Comparison of ENCODE assay signal across 19 cellular contexts in the genomic region with DNA sequence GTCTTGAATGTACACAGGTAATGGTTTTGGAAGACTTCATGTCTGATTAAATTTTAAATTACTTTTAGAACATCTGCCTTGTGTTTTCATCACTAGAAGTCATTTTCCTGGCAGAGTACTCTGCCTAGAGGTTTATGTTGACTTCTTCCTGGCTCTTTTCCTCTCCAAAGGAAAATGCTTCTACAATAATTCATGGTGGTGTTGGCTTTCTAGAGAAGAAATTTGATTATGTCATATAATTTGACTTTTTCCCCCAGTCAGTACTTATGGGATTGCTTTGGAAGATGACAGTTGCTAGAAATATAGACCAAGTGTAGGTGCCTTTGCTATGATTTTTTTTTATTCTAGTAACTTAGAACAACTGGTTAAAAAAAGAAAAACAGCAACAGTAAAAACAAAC. TPM values are rescaled to one million over a fixed set of nuclear protein-coding genes. Genes with fewer than 3 reads are reported as not detected.
DNase-seq lines count a peak whose midpoint lies in the region; ATAC-seq and TF ChIP-seq lines count a peak whose summit lies in the region.
"Had no signal": no experiment of that assay in that cellular context is flagged by ENCODE, and none has a peak within 500 bp of the region (broad histone marks: within the 10 kb centered on the region; RNA-seq: fewer than 3 reads in every experiment).

No MANE protein-coding gene starts in this region.

- no peaks in the 10 kb centered on the region for H3K9me3 ChIP-seq in CD4-positive, CD25-positive, alpha-beta regulatory T cell (ENCODE audit: control insufficient read depth in 2 of 2, low read length in 2 of 2)
- no peaks in the 10 kb centered on the region for H3K9me3 ChIP-seq in HEK293 (ENCODE audit: control insufficient read depth, insufficient read depth, low read depth, low read length)
- H3K9me3 ChIP-seq: A549; BE2C; BLaER1 treated with 17β-estradiol and CSF1 and Interleukin-3, amounts not matched to agents 10 nM and 100 nM; Caco-2 had no signal

- H3K27ac ChIP-seq in CD4-positive, CD25-positive, alpha-beta regulatory T cell (ENCODE audit: insufficient read depth, low read length, poor library complexity, severe bottlenecking), result peak overlapping the region; percentile 5
- no peak overlapping the region for H3K27ac ChIP-seq in HEK293 (ENCODE audit: extremely low read depth, low read depth, low read length)
- H3K27ac ChIP-seq: A549; BLaER1 treated with 17β-estradiol and CSF1 and Interleukin-3, amounts not matched to agents 10 nM and 100 nM; GM23248 had no signal

- POLR2A ChIA-PET in HEK293 (lab: Yijun Ruan, JAX), result no interaction called here

- H3K4me3 ChIP-seq in CD4-positive, CD25-positive, alpha-beta regulatory T cell (ENCODE audit: low read depth, low read length), result no peak overlapping the region
- H3K4me3 ChIP-seq in HEK293 (ENCODE audit: low read depth, low read length), result no peak overlapping the region
- H3K4me3 ChIP-seq: A549; BLaER1 treated with 17β-estradiol and CSF1 and Interleukin-3, amounts not matched to agents 10 nM and 100 nM; GM23248 had no signal

- ATAC-seq in CD4-positive, CD25-positive, alpha-beta regulatory T cell (ENCODE audit: low read depth in 2 of 2), result no peak
- no peak for ATAC-seq in effector memory CD8-positive, alpha-beta T cell (replicated peaks)
- no peak for ATAC-seq in activated T-cell treated with anti-CD3 and anti-CD28 coated beads, Interleukin-2, amount 50 U/mL, for 72 hours (replicated peaks in 1 of 2)
- no peak for ATAC-seq in HG03139 (IDR thresholded peaks at IDR 0.05; ENCODE audit: unreplicated experiment)
- ATAC-seq: A549; CD8-positive, alpha-beta T cell had no signal

- H3K4me1 ChIP-seq in CD4-positive, CD25-positive, alpha-beta regulatory T cell (ENCODE audit: control insufficient read depth, insufficient read depth, low read length, poor library complexity, severe bottlenecking), result no peaks in the 10 kb centered on the region
- H3K4me1 ChIP-seq in HEK293 (ENCODE audit: control insufficient read depth, insufficient read depth, low read length), result no peaks in the 10 kb centered on the region
- H3K4me1 ChIP-seq: A549, BE2C had no signal

- no peaks in the 10 kb centered on the region for H3K27me3 Mint-ChIP-seq in CD4-positive, CD25-positive, alpha-beta regulatory T cell
- H3K27me3 Mint-ChIP-seq in effector memory CD8-positive, alpha-beta T cell, result no peaks in the 10 kb centered on the region
- H3K27me3 Mint-ChIP-seq in activated T-cell treated with anti-CD3 and anti-CD28 coated beads, Interleukin-2, amount 50 U/mL, for 72 hours (ENCODE audit: low read depth), result no peaks in the 10 kb centered on the region

- DNase-seq in CD4-positive, CD25-positive, alpha-beta regulatory T cell, result no peak
- no peak for DNase-seq in effector memory CD8-positive, alpha-beta T cell
- DNase-seq in activated T-cell treated with anti-CD3 and anti-CD28 coated beads, Interleukin-2, amount 50 U/mL, for 72 hours, result no peak
- DNase-seq in activated naive CD4-positive, alpha-beta T cell treated with anti-CD3 and anti-CD28 coated beads, Interleukin-2, amount 50 U/mL, for 16 hours, result no peak
- DNase-seq: 8988T; ACHN; AML-193; BE2C; Caco-2; CD8-positive, alpha-beta T cell; DMS153; DND-41; GM23248; H7; HCEC 1CT had no signal

- H3K4me3 Mint-ChIP-seq in CD4-positive, CD25-positive, alpha-beta regulatory T cell, result no peak overlapping the region
- no peak overlapping the region for H3K4me3 Mint-ChIP-seq in effector memory CD8-positive, alpha-beta T cell
- H3K4me3 Mint-ChIP-seq in activated T-cell treated with anti-CD3 and anti-CD28 coated beads, Interleukin-2, amount 50 U/mL, for 72 hours, result no peak overlapping the region
- H3K4me3 Mint-ChIP-seq: CD8-positive, alpha-beta T cell had no signal

- H3K27me3 ChIP-seq in CD4-positive, CD25-positive, alpha-beta regulatory T cell (ENCODE audit: control insufficient read depth, insufficient read depth, low read length), result no peaks in the 10 kb centered on the region
- H3K27me3 ChIP-seq: BE2C; BLaER1 treated with 17β-estradiol and CSF1 and Interleukin-3, amounts not matched to agents 10 nM and 100 nM had no signal

- no peaks in the 10 kb centered on the region for H3K9me3 Mint-ChIP-seq in CD4-positive, CD25-positive, alpha-beta regulatory T cell
- no peaks in the 10 kb centered on the region for H3K9me3 Mint-ChIP-seq in effector memory CD8-positive, alpha-beta T cell
- no peaks in the 10 kb centered on the region for H3K9me3 Mint-ChIP-seq in activated T-cell treated with anti-CD3 and anti-CD28 coated beads, Interleukin-2, amount 50 U/mL, for 72 hours
- H3K9me3 Mint-ChIP-seq: CD8-positive, alpha-beta T cell had no signal

- no peak for TF ChIP-seq CTCF in HEK293 (tag by site-specific recombination; IDR thresholded peaks at IDR 0.05)

- peaks cover 31% of the 10 kb centered on the region for H3K36me3 Mint-ChIP-seq in CD4-positive, CD25-positive, alpha-beta regulatory T cell
- peaks cover 44% of the 10 kb centered on the region for H3K36me3 Mint-ChIP-seq in effector memory CD8-positive, alpha-beta T cell (ENCODE audit: insufficient read depth)
- peaks cover 3 to 5% of the 10 kb centered on the region in 2 donors for H3K36me3 Mint-ChIP-seq in activated T-cell treated with anti-CD3 and anti-CD28 coated beads, Interleukin-2, amount 50 U/mL, for 72 hours (ENCODE audit: insufficient read depth in 2 of 2)

- CTCF ChIA-PET in HEK293 (lab: Yijun Ruan, JAX), result interaction anchor here (0.6 kb wide), 1 partner anchor 14 kb away, joined by 6 read pairs; no protein-coding TSS in a partner anchor

- H3K36me3 ChIP-seq in CD4-positive, CD25-positive, alpha-beta regulatory T cell (ENCODE audit: control insufficient read depth, insufficient read depth, low read length), result peaks cover 38% of the 10 kb centered on the region
- H3K36me3 ChIP-seq in HEK293 (ENCODE audit: control insufficient read depth in 2 of 2, insufficient read depth in 1 of 2, low read length in 2 of 2), result no peaks in the 10 kb centered on the region
- H3K36me3 ChIP-seq: BE2C had no signal

- H3K4me1 Mint-ChIP-seq in CD4-positive, CD25-positive, alpha-beta regulatory T cell, result peaks cover 15 to 34% (median 21%) of the 10 kb centered on the region in 4 donors
- peaks cover 9 to 27% of the 10 kb centered on the region in 2 donors for H3K4me1 Mint-ChIP-seq in effector memory CD8-positive, alpha-beta T cell (ENCODE audit: low read depth in 2 of 2)
- peaks cover 18% of the 10 kb centered on the region for H3K4me1 Mint-ChIP-seq in activated T-cell treated with anti-CD3 and anti-CD28 coated beads, Interleukin-2, amount 50 U/mL, for 72 hours (ENCODE audit: low read depth)

- H3K27ac Mint-ChIP-seq in CD4-positive, CD25-positive, alpha-beta regulatory T cell, result peak overlapping the region in 2 of 3 donors; percentile 22 to 68
- H3K27ac Mint-ChIP-seq in effector memory CD8-positive, alpha-beta T cell, result peak overlapping the region; percentile 17 to 78
- no peak overlapping the region for H3K27ac Mint-ChIP-seq in activated T-cell treated with anti-CD3 and anti-CD28 coated beads, Interleukin-2, amount 50 U/mL, for 72 hours
- H3K27ac Mint-ChIP-seq: CD8-positive, alpha-beta T cell had no signal

TF ChIP-seq in HEK293, 187 proteins besides CTCF, POLR2A, EP300 and RAD21:
- no peak for TF ChIP-seq ZNF610 (tag by site-specific recombination; IDR thresholded peaks at IDR 0.05; ENCODE audit: borderline replicate concordance)
- TF ChIP-seq, protein P1, sequence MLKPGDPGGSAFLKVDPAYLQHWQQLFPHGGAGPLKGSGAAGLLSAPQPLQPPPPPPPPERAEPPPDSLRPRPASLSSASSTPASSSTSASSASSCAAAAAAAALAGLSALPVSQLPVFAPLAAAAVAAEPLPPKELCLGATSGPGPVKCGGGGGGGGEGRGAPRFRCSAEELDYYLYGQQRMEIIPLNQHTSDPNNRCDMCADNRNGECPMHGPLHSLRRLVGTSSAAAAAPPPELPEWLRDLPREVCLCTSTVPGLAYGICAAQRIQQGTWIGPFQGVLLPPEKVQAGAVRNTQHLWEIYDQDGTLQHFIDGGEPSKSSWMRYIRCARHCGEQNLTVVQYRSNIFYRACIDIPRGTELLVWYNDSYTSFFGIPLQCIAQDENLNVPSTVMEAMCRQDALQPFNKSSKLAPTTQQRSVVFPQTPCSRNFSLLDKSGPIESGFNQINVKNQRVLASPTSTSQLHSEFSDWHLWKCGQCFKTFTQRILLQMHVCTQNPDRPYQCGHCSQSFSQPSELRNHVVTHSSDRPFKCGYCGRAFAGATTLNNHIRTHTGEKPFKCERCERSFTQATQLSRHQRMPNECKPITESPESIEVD (tag by site-specific recombination; IDR thresholded peaks at IDR 0.05), result 0 out of 2 replicates have a peak, but pooled peaks have one; percentile 33

RNA-seq across cellular contexts. Expression of gene F2RL2, which starts 46.7 kb away (rescaled TPM):
- not detected for total RNA-seq in CD4-positive, CD25-positive, alpha-beta regulatory T cell
- polyA plus RNA-seq in CD4-positive, CD25-positive, alpha-beta regulatory T cell, result 1 to 10 TPM in 1 of 4 donors, under 1 TPM in 3; 0.77 to 1.6 (median 0.83) TPM
- total RNA-seq in activated T-cell treated with anti-CD3 and anti-CD28 coated beads, Interleukin-2, amount 50 U/mL, for 72 hours, result not detected
- total RNA-seq: Caco-2; CD8-positive, alpha-beta T cell; GM23248 had no signal
- polyA plus RNA-seq: GM23248 had no signal
